Comparison of ENCODE assay signal across 26 cellular contexts in genomic region chr14:106347291-106347778, GRCh38.
A peak's percentile ranks its signal among the peaks of the same experiment; 100 is the strongest.
DNase-seq lines count a peak whose midpoint lies in the region; ATAC-seq, FAIRE-seq and TF ChIP-seq lines count a peak whose summit lies in the region.
"Had no signal": no experiment of that assay in that cellular context is flagged by ENCODE, and none has a peak within 500 bp of the region (broad histone marks: within the 10 kb centered on the region; RNA-seq: fewer than 3 reads in every experiment).

No MANE protein-coding gene starts in this region.

- peaks cover 15% of the 10 kb centered on the region for H3K79me2 ChIP-seq in DND-41 (ENCODE audit: insufficient read depth, low read length)

- no peak for ATAC-seq in DND-41 (ENCODE audit: insufficient read depth, low read depth)
- ATAC-seq in omental fat pad (ENCODE audit: low FRiP score) = peak; percentile 11
- ATAC-seq: GM12878, HepG2 had no signal

- no peak overlapping the region for H3K4me3 Mint-ChIP-seq in Calu3 (ENCODE audit: low read depth, unreplicated experiment)
- H3K4me3 Mint-ChIP-seq: B cell; CD14-positive monocyte; CD8-positive, alpha-beta memory T cell; T-helper 1 cell treated with Interleukin-12 subunit alpha and Interleukin-12 subunit beta and Interleukin-4 antibody, amounts not matched to agents 30 μg/mL and 1 μg/mL, for 36 hours had no signal

- no peak overlapping the region for H3K27ac Mint-ChIP-seq in Calu3 (ENCODE audit: unreplicated experiment)
- H3K27ac Mint-ChIP-seq: B cell; CD14-positive monocyte; T-helper 1 cell treated with Interleukin-12 subunit alpha and Interleukin-12 subunit beta and Interleukin-4 antibody, amounts not matched to agents 30 μg/mL and 1 μg/mL, for 36 hours had no signal

- TF ChIP-seq CTCF in DND-41 (IDR thresholded peaks at IDR 0.05; ENCODE audit: borderline replicate concordance, extremely low read depth, low read length, poor library complexity, severe bottlenecking) (no peak), HEK293 (tag by site-specific recombination; IDR thresholded peaks at IDR 0.05) (no peak), omental fat pad (IDR thresholded peaks at IDR 0.05) (no peak), Calu3 (IDR thresholded peaks at IDR 0.05; ENCODE audit: unreplicated experiment) (no peak)

- H3K9ac ChIP-seq in DND-41 (ENCODE audit: low read depth, low read length) = no peak overlapping the region
- H3K9ac ChIP-seq: SK-N-SH had no signal

- H3K27me3 ChIP-seq in DND-41 (ENCODE audit: insufficient read depth, low read length, poor library complexity) = no peaks in the 10 kb centered on the region
- H3K27me3 ChIP-seq: Peyer's patch had no signal

- POLR2A ChIA-PET in HEK293 (lab: Yijun Ruan, JAX) = no interaction called here

- H3K27me3 Mint-ChIP-seq in Calu3 (ENCODE audit: unreplicated experiment) = peaks cover 36% of the 10 kb centered on the region
- H3K27me3 Mint-ChIP-seq: B cell had no signal

- no peaks in the 10 kb centered on the region for H3K9me3 Mint-ChIP-seq in Calu3 (ENCODE audit: low read depth, unreplicated experiment)
- H3K9me3 Mint-ChIP-seq: CD14-positive monocyte; CD8-positive, alpha-beta memory T cell; T-helper 1 cell treated with Interleukin-12 subunit alpha and Interleukin-12 subunit beta and Interleukin-4 antibody, amounts not matched to agents 30 μg/mL and 1 μg/mL, for 36 hours had no signal

- H3K9me3 ChIP-seq in DND-41 (ENCODE audit: insufficient read depth, low read length, severe bottlenecking) (no peaks in the 10 kb centered on the region), HEK293 (ENCODE audit: control insufficient read depth, insufficient read depth, low read depth, low read length) (no peaks in the 10 kb centered on the region; the same call in 1 of the 2 replicates)
- H3K9me3 ChIP-seq: Peyer's patch, SK-N-SH had no signal

- no peak for FAIRE-seq in RCC 7860 (lab: Jason Lieb, UNC)
- FAIRE-seq: GM12878, H54, HepG2 had no signal

- no peak for DNase-seq in DND-41
- DNase-seq in RCC 7860 (ENCODE audit: low spot score) = peak; percentile 3
- no peak for DNase-seq in omental fat pad (ENCODE audit: low spot score)
- DNase-seq in KG1 (lab: John Stamatoyannopoulos, UW) = no peak
- DNase-seq in Calu3 = no peak
- DNase-seq in T1000 (lab: John Stamatoyannopoulos, UW) = no peak
- DNase-seq in NCI-H2171 treated with DMSO at 0.1 percent for 48 hours (lab: John Stamatoyannopoulos, UW) = no peak
- DNase-seq: CD8-positive, alpha-beta memory T cell; DMS153; Kasumi-1; NCI-H1105 treated with DMSO at 0.1 percent for 48 hours; NCI-H146; NCI-H2029; NCI-H446 treated with DMSO at 0.1 percent for 48 hours; NCI-H526; OCI-M1; Peyer's patch; SK-N-SH; SW 1271 had no signal

- CTCF ChIA-PET in HEK293 (lab: Yijun Ruan, JAX) (interaction anchor here (0.6 to 4.9 kb wide), 13 partner anchors 10 to 344 kb away, joined by 3 to 40 read pairs (median 8); no protein-coding TSS in a partner anchor), Calu3 (lab: Charles Lee) (no interaction called here)

- H3K4me3 ChIP-seq in DND-41 (ENCODE audit: low read depth in 1 of 2, low read length in 2 of 2) (no peak overlapping the region), HEK293 (ENCODE audit: low read depth, low read length) (no peak overlapping the region)
- H3K4me3 ChIP-seq: GM12878 had no signal

- no peaks in the 10 kb centered on the region for H3K4me1 Mint-ChIP-seq in Calu3 (ENCODE audit: low read depth, unreplicated experiment)

- no peak overlapping the region for H2AFZ ChIP-seq in DND-41 (ENCODE audit: low read depth, low read length)

- no peaks in the 10 kb centered on the region for H3K36me3 Mint-ChIP-seq in Calu3 (ENCODE audit: insufficient read depth, unreplicated experiment)
- H3K36me3 Mint-ChIP-seq: CD14-positive monocyte; CD8-positive, alpha-beta memory T cell had no signal

- intact Hi-C loops in Calu3 (cut with micrococcal nuclease; ENCODE audit: unreplicated experiment) = no loop called here

- H3K27ac ChIP-seq in DND-41 (ENCODE audit: low read length) = peak overlapping the region; percentile 93
- no peak overlapping the region for H3K27ac ChIP-seq in HEK293 (ENCODE audit: extremely low read depth, low read depth, low read length)

- no peaks in the 10 kb centered on the region for H4K20me1 ChIP-seq in DND-41 (ENCODE audit: insufficient read depth, low read length)

- no peak overlapping the region for H3K4me2 ChIP-seq in DND-41 (ENCODE audit: insufficient read depth, low read length)
- H3K4me2 ChIP-seq: SK-N-SH had no signal

- peaks cover 58% of the 10 kb centered on the region for H3K4me1 ChIP-seq in DND-41 (ENCODE audit: insufficient read depth, low read length)
- H3K4me1 ChIP-seq in HEK293 (ENCODE audit: control insufficient read depth, insufficient read depth, low read length) = no peaks in the 10 kb centered on the region; the same call in 1 of the 2 replicates
- H3K4me1 ChIP-seq: Peyer's patch had no signal

- no TSS peak for BruUV-seq in Calu3 (replicated peaks; lab: Mats Ljungman, UMichigan)

- H3K36me3 ChIP-seq in DND-41 (ENCODE audit: insufficient read depth, low read length) (peaks cover 29% of the 10 kb centered on the region), HEK293 (ENCODE audit: control insufficient read depth in 2 of 2, insufficient read depth in 1 of 2, low read length in 2 of 2) (no peaks in the 10 kb centered on the region)
- H3K36me3 ChIP-seq: Peyer's patch had no signal

TF ChIP-seq in HEK293, 187 proteins besides CTCF, POLR2A, EP300 and RAD21:
- TF ChIP-seq ZNF560 (tag by site-specific recombination; IDR thresholded peaks at IDR 0.05; ENCODE audit: borderline replicate concordance) = 0 out of 2 replicates have a peak, but pooled peaks have one; percentile 12
- no peak for TF ChIP-seq ZNF138 (tag by site-specific recombination; IDR thresholded peaks at IDR 0.05; ENCODE audit: borderline replicate concordance)
- TF ChIP-seq ZNF433 (tag by site-specific recombination; IDR thresholded peaks at IDR 0.05; ENCODE audit: low read depth) = no peak
- TF ChIP-seq ZFP3 (tag by site-specific recombination; IDR thresholded peaks at IDR 0.05; ENCODE audit: low read depth) = no peak
- TF ChIP-seq ZBTB48 (tag by site-specific recombination; IDR thresholded peaks at IDR 0.05) = no peak
TF ChIP-seq in HEK293: peak in this region for 1.
